In genomic region chr10:15251791-15252380, GRCh38 we compare ENCODE assay signal across 26 cellular contexts.
DNase-seq lines count a peak whose midpoint lies in the region; ATAC-seq, FAIRE-seq and TF ChIP-seq lines count a peak whose summit lies in the region.
"Had no signal": no experiment of that assay in that cellular context is flagged by ENCODE, and none has a peak within 500 bp of the region (broad histone marks: within the 10 kb centered on the region; RNA-seq: fewer than 3 reads in every experiment).

No MANE protein-coding gene starts in this region.

- H3K27me3 ChIP-seq in CD4-positive, alpha-beta T cell (ENCODE audit: control insufficient read depth, insufficient read depth, low read length): no peaks in the 10 kb centered on the region
- H3K27me3 ChIP-seq in K562 (ENCODE audit: control insufficient read depth in 2 of 2, insufficient read depth in 2 of 2, low read length in 2 of 2): peaks cover 6 to 50% of the 10 kb centered on the region in 2 experiments; a peak in 3 of 5 replicates
- no peaks in the 10 kb centered on the region for H3K27me3 ChIP-seq in endodermal cell (ENCODE audit: control insufficient read depth, insufficient read depth, low read length, poor library complexity, severe bottlenecking)

- H3K4me1 Mint-ChIP-seq in CD4-positive, alpha-beta T cell (ENCODE audit: low read depth): peaks cover 48% of the 10 kb centered on the region
- H3K4me1 Mint-ChIP-seq in endodermal cell: peaks cover 29% of the 10 kb centered on the region

- 0 out of 2 replicates have a peak, but pooled peaks cover 3% of the 10 kb centered on the region for H4K20me1 ChIP-seq in K562 (replicated peaks; ENCODE audit: control insufficient read depth, insufficient read depth, low read length)

- no peak for TF ChIP-seq POLR2A in K562 (conservative IDR thresholded peaks at IDR 0.05)

- in situ Hi-C loops in K562 (cut with MboI): no loop called here

- DNase-seq in CD4-positive, alpha-beta T cell: no peak
- DNase-seq in K562 (ENCODE audit: extremely low read depth in 1 of 4, low spot score in 3 of 4) (no peak), endodermal cell (no peak), sciatic nerve (ENCODE audit: low spot score) (no peak), ecto neural progenitor cell (ENCODE audit: low spot score) (no peak)
- DNase-seq: EL; GF-D8; GM23248; KBM-7; NCI-H1105; NCI-H146; NCI-H2029; NCI-H2171; NCI-H345; NCI-H524; NCI-H774; NK-92 treated with Interleukin-12 subunit alpha and Interleukin-12 subunit beta, amount 100 ng/mL, for 24 hours; SHP77 treated with DMSO at 0.1 percent for 48 hours had no signal

- H3K36me3 ChIP-seq in K562 (ENCODE audit: control insufficient read depth, insufficient read depth, low read length) (no peaks in the 10 kb centered on the region), endodermal cell (ENCODE audit: control insufficient read depth, insufficient read depth, low read length) (peaks cover 33% of the 10 kb centered on the region)
- H3K36me3 ChIP-seq: HAP-1 had no signal

- H3K27ac Mint-ChIP-seq in CD4-positive, alpha-beta T cell: peak overlapping the region; percentile 36
- peak overlapping the region; percentile 7 for H3K27ac Mint-ChIP-seq in endodermal cell

- POLR2A ChIA-PET in CD4-positive, alpha-beta T cell (lab: Charles Lee): no interaction called here
- POLR2A ChIA-PET in K562 (lab: Yijun Ruan, JAX): no interaction called here

- H3K79me2 ChIP-seq in K562 (ENCODE audit: control insufficient read depth, insufficient read depth, low read length): no peaks in the 10 kb centered on the region

- 20% methylated on average over 11 of the region's 11 CpGs for WGBS in K562 (ENCODE audit: insufficient coverage, low coverage, missing lambda C conversion rate)
- 89 to 91% methylated on average over 9 to 11 of the region's 11 CpGs for WGBS in endodermal cell (ENCODE audit: insufficient coverage in 1 of 2, insufficient read length in 1 of 2), 2 experiments

- intact Hi-C loops in CD4-positive, alpha-beta T cell (cut with DNase I, micrococcal nuclease): no loop called here
- intact Hi-C loops in K562 (cut with micrococcal nuclease) (no loop called here), sciatic nerve (cut with DNase I) (no loop called here)

- no peak overlapping the region for H3K4me3 ChIP-seq in K562
- no peak overlapping the region for H3K4me3 ChIP-seq in endodermal cell (ENCODE audit: low read length)
- H3K4me3 ChIP-seq: GM23248, HAP-1, SK-N-MC had no signal

- no peak overlapping the region for H3K4me2 ChIP-seq in K562 (ENCODE audit: insufficient read depth, low read length)

- H3K36me3 Mint-ChIP-seq in CD4-positive, alpha-beta T cell (ENCODE audit: low read depth): peaks cover 33% of the 10 kb centered on the region
- H3K36me3 Mint-ChIP-seq in endodermal cell (ENCODE audit: low read depth): peaks cover 20% of the 10 kb centered on the region

- no peak for ATAC-seq in CD4-positive, alpha-beta T cell (ENCODE audit: poor library complexity)
- ATAC-seq in K562: no peak
- ATAC-seq in sciatic nerve: peak; percentile 68
- no peak for ATAC-seq in HG02973 (IDR thresholded peaks at IDR 0.05; ENCODE audit: unreplicated experiment)
- ATAC-seq in HG03175 (IDR thresholded peaks at IDR 0.05; ENCODE audit: unreplicated experiment): no peak
- ATAC-seq in GM18867 (IDR thresholded peaks at IDR 0.05; ENCODE audit: unreplicated experiment): no peak
- ATAC-seq: HepG2 had no signal

- no peak for TF ChIP-seq RAD21 in K562 (CRISPR knock-in tag; conservative IDR thresholded peaks at IDR 0.05 in 1 of 2, IDR thresholded peaks at IDR 0.05 in 1 of 2)

- no peaks in the 10 kb centered on the region for H3K9me1 ChIP-seq in K562 (ENCODE audit: control insufficient read depth, insufficient read depth, low read length)

- no peaks in the 10 kb centered on the region for H3K27me3 Mint-ChIP-seq in CD4-positive, alpha-beta T cell
- H3K27me3 Mint-ChIP-seq in endodermal cell (ENCODE audit: insufficient read depth): no peaks in the 10 kb centered on the region

- no peak for TF ChIP-seq EP300 in K562 (IDR thresholded peaks at IDR 0.05; ENCODE audit: low read length)

- H3K4me3 Mint-ChIP-seq in CD4-positive, alpha-beta T cell: no peak overlapping the region
- H3K4me3 Mint-ChIP-seq in endodermal cell: no peak overlapping the region

- H3K9me3 Mint-ChIP-seq in CD4-positive, alpha-beta T cell: no peaks in the 10 kb centered on the region
- H3K9me3 Mint-ChIP-seq in endodermal cell: no peaks in the 10 kb centered on the region

- no TSS peak for BruUV-seq in K562 (replicated peaks; lab: Mats Ljungman, UMichigan)

- FAIRE-seq in K562 (lab: Jason Lieb, UNC): no peak
- FAIRE-seq: A204.1, HepG2 had no signal

- no peak for TF ChIP-seq CTCF in CD4-positive, alpha-beta T cell (IDR thresholded peaks at IDR 0.05)
- 0 out of 6 replicates have a peak, but pooled peaks of 1 of the 3 experiments have one; percentile 10 for TF ChIP-seq CTCF in K562 (IDR thresholded peaks at IDR 0.05 in 2 of 3, conservative IDR thresholded peaks at IDR 0.05 in 1 of 3; ENCODE audit: insufficient read depth in 2 of 3, low read depth in 1 of 3, low read length in 3 of 3)
- TF ChIP-seq CTCF in endodermal cell (conservative IDR thresholded peaks at IDR 0.05): peak; percentile 11

- CTCF ChIA-PET in CD4-positive, alpha-beta T cell (lab: Charles Lee): interaction anchor here (0.7 kb wide), 1 partner anchor 86 kb away, joined by 4 read pairs; no protein-coding TSS in a partner anchor
- CTCF ChIA-PET in K562 (lab: Yijun Ruan, JAX; ENCODE audit: low intra/inter-chr PET ratio): no interaction called here

- H3K4me1 ChIP-seq in K562 (replicated peaks in 1 of 2; ENCODE audit: control insufficient read depth in 2 of 2, insufficient read depth in 2 of 2, low read length in 2 of 2) (peaks cover 0 to 10% of the 10 kb centered on the region in 2 experiments; a peak in 4 of 5 replicates), endodermal cell (ENCODE audit: control insufficient read depth, insufficient read depth, low read length) (peaks cover 10% of the 10 kb centered on the region)

- H3K9me3 ChIP-seq in CD4-positive, alpha-beta T cell (ENCODE audit: control insufficient read depth, low read length): no peaks in the 10 kb centered on the region
- H3K9me3 ChIP-seq in K562 (replicated peaks; ENCODE audit: control insufficient read depth, insufficient read depth, low read depth, low read length) (no peaks in the 10 kb centered on the region), endodermal cell (ENCODE audit: control insufficient read depth, low read length) (no peaks in the 10 kb centered on the region)
- H3K9me3 ChIP-seq: HAP-1 had no signal

- H3K9ac ChIP-seq in K562 (ENCODE audit: insufficient read depth in 1 of 2, low read depth in 2 of 2, low read length in 2 of 2): no peak overlapping the region
- H3K9ac ChIP-seq in endodermal cell (ENCODE audit: extremely low read depth, low read length, poor library complexity, severe bottlenecking): no peak overlapping the region
- H3K9ac ChIP-seq: GM23248 had no signal

- no peak overlapping the region for H3K27ac ChIP-seq in CD4-positive, alpha-beta T cell (ENCODE audit: low read depth, low read length)
- H3K27ac ChIP-seq in K562 (ENCODE audit: extremely low read depth, low read depth, low read length) (no peak overlapping the region), endodermal cell (ENCODE audit: low read depth, low read length) (no peak overlapping the region)
- H3K27ac ChIP-seq: GM23248, RWPE1, SK-N-MC had no signal

- H2AFZ ChIP-seq in K562 (ENCODE audit: low read depth, low read length): no peak overlapping the region
- H2AFZ ChIP-seq: GM23248 had no signal

TF ChIP-seq in K562, 482 proteins besides CTCF, POLR2A, EP300 and RAD21 (continues in another document):
- TF ChIP-seq RAD51 (IDR thresholded peaks at IDR 0.05; ENCODE audit: borderline replicate concordance, low read depth) (peak; percentile 59; the same call in 1 of the 2 replicates), CREB3L1 (IDR thresholded peaks at IDR 0.05; ENCODE audit: borderline replicate concordance, low read depth) (no peak), BHLHE40 (IDR thresholded peaks at IDR 0.05; ENCODE audit: low read length) (0 out of 2 replicates have a peak, but pooled peaks have one; percentile 16), USF2 (CRISPR knock-in tag; IDR thresholded peaks at IDR 0.05) (peak; percentile 53), TFE3 (CRISPR knock-in tag; IDR thresholded peaks at IDR 0.05) (peak; percentile 9; the same call in 1 of the 2 replicates)
